ENCODE assay signal across 2 cellular contexts in the genomic region with DNA sequence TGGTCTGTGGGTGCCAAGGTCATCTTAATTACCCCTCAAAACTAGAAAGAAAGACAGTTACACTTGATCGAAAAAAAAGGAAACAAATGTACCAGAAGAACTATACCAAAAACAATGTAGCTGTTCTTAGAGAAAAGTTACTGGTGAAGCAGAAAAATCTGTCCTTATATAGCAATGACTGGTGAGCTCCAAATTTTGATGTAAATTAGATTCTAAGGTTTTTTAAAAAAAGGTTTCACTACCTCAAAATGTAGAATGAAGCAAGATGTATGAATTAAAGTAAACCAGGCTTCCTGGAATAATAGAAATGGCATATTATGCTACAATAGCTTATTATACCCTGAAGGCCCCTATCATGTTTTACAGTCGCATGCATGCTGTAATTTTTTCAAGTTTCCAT.
TF ChIP-seq lines count a peak whose summit lies in the region.

No MANE protein-coding gene starts in this region.

TF ChIP-seq in GM12878, 131 proteins besides CTCF, POLR2A, EP300 and RAD21:
- 0 out of 4 replicates have a peak, but pooled peaks of 1 of the 2 experiments have one; percentile 11 for TF ChIP-seq SRF (IDR thresholded peaks at IDR 0.05; ENCODE audit: low read depth in 2 of 2, low read length in 2 of 2)
- TF ChIP-seq, protein P1, sequence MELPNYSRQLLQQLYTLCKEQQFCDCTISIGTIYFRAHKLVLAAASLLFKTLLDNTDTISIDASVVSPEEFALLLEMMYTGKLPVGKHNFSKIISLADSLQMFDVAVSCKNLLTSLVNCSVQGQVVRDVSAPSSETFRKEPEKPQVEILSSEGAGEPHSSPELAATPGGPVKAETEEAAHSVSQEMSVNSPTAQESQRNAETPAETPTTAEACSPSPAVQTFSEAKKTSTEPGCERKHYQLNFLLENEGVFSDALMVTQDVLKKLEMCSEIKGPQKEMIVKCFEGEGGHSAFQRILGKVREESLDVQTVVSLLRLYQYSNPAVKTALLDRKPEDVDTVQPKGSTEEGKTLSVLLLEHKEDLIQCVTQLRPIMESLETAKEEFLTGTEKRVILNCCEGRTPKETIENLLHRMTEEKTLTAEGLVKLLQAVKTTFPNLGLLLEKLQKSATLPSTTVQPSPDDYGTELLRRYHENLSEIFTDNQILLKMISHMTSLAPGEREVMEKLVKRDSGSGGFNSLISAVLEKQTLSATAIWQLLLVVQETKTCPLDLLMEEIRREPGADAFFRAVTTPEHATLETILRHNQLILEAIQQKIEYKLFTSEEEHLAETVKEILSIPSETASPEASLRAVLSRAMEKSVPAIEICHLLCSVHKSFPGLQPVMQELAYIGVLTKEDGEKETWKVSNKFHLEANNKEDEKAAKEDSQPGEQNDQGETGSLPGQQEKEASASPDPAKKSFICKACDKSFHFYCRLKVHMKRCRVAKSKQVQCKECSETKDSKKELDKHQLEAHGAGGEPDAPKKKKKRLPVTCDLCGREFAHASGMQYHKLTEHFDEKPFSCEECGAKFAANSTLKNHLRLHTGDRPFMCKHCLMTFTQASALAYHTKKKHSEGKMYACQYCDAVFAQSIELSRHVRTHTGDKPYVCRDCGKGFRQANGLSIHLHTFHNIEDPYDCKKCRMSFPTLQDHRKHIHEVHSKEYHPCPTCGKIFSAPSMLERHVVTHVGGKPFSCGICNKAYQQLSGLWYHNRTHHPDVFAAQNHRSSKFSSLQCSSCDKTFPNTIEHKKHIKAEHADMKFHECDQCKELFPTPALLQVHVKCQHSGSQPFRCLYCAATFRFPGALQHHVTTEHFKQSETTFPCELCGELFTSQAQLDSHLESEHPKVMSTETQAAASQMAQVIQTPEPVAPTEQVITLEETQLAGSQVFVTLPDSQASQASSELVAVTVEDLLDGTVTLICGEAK (IDR thresholded peaks at IDR 0.05; ENCODE audit: borderline replicate concordance): no peak

TF ChIP-seq in HepG2, 621 proteins besides CTCF, POLR2A, EP300 and RAD21:
- TF ChIP-seq ZNF766 (CRISPR knock-in tag; IDR thresholded peaks at IDR 0.05; ENCODE audit: borderline replicate concordance) (no peak), RBM39 (IDR thresholded peaks at IDR 0.05; ENCODE audit: low read depth, low read length, poor library complexity, severe bottlenecking) (no peak), HNRNPH1 (optimal IDR thresholded peaks at IDR 0.05; ENCODE audit: low read depth, low read length) (no peak), NR3C1 (CRISPR knock-in tag; IDR thresholded peaks at IDR 0.05) (no peak), ZNF451 (CRISPR knock-in tag; IDR thresholded peaks at IDR 0.05) (no peak), HOXA9 (CRISPR knock-in tag; IDR thresholded peaks at IDR 0.05; ENCODE audit: borderline replicate concordance) (no peak)
- TF ChIP-seq, protein P2, sequence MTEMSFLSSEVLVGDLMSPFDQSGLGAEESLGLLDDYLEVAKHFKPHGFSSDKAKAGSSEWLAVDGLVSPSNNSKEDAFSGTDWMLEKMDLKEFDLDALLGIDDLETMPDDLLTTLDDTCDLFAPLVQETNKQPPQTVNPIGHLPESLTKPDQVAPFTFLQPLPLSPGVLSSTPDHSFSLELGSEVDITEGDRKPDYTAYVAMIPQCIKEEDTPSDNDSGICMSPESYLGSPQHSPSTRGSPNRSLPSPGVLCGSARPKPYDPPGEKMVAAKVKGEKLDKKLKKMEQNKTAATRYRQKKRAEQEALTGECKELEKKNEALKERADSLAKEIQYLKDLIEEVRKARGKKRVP (CRISPR knock-in tag; IDR thresholded peaks at IDR 0.05): no peak
